In genomic region chr4:6574747-6575502, GRCh38 we compare ENCODE assay signal across 8 cellular contexts. TPM values are rescaled to one million over a fixed set of nuclear protein-coding genes. Genes with fewer than 3 reads are reported as not detected.
DNase-seq lines count a peak whose midpoint lies in the region; ATAC-seq and TF ChIP-seq lines count a peak whose summit lies in the region.

MAN2B2 (plus strand) TSS chr4:6575189; CDS start chr4:6575211, 22 bp downstream.

- CTCF ChIA-PET in T-cell (lab: Charles Lee) = interaction anchor here (0.6 to 0.7 kb wide), 4 partner anchors 90 to 1233 kb away, joined by 3 to 6 read pairs (median 4); no protein-coding TSS in a partner anchor

- H3K27ac Mint-ChIP-seq in T-cell = peak within 1 kb of the TSS; percentile 83 to 89
- H3K27ac Mint-ChIP-seq in type B pancreatic cell = peak within 1 kb of the TSS; percentile 29

- H3K36me3 Mint-ChIP-seq in T-cell (peaks cover 27% of the 10 kb centered on the region), type B pancreatic cell (peaks cover 8% of the 10 kb centered on the region)

- ATAC-seq in T-cell (replicated peaks in 1 of 4) (peak; percentile 95 to 97 (median 96)), heart left ventricle (peak; percentile 87 to 99 (median 96))

- H3K4me1 ChIP-seq in adipocyte (ENCODE audit: control insufficient read depth, insufficient read depth, low read length) = peaks cover 11% of the 10 kb centered on the region
- peaks cover 0 to 22% (median 13%) of the 10 kb centered on the region in 12 donors for H3K4me1 ChIP-seq in heart left ventricle

- TF ChIP-seq CTCF in HFF-Myc (IDR thresholded peaks at IDR 0.05; ENCODE audit: low read depth, low read length, missing control alignments) = no peak
- TF ChIP-seq CTCF in NB4 (IDR thresholded peaks at IDR 0.05; ENCODE audit: low read depth, low read length) = peak; percentile 6
- peak in 2 of 12 donors; percentile 6 to 13 for TF ChIP-seq CTCF in heart left ventricle (IDR thresholded peaks at IDR 0.05)
- TF ChIP-seq CTCF in type B pancreatic cell (conservative IDR thresholded peaks at IDR 0.05) = peak; percentile 52

- POLR2A ChIA-PET in T-cell (lab: Charles Lee) = interaction anchor here (0.6 to 0.7 kb wide), 2 partner anchors 493 to 527 kb away, joined by 3 read pairs; partner anchors contain the start of gene GRPEL1 (in 1 of the 2)

- H3K4me3 ChIP-seq in HFF-Myc (replicated peaks; ENCODE audit: low read depth, low read length) (peak within 1 kb of the TSS; percentile 77), NB4 (ENCODE audit: low read depth, low read length) (peak within 1 kb of the TSS; percentile 83), adipocyte (ENCODE audit: low read length) (peak within 1 kb of the TSS; percentile 93), heart left ventricle (peak within 1 kb of the TSS; percentile 66 to 97 (median 86))

- DNase-seq in HFF-Myc (ENCODE audit: extremely low read depth, low read depth) (no peak), NB4 (ENCODE audit: low read depth) (peak; percentile 89), T-cell (peak; percentile 51 to 84 (median 71)), adipocyte (ENCODE audit: low read depth) (peak; percentile 95), heart left ventricle (peak; percentile 89 to 94 (median 91)), posterior vena cava (ENCODE audit: low spot score) (peak; percentile 95), type B pancreatic cell (ENCODE audit: extremely low spot score, unreplicated experiment) (peak; percentile 92)

- H3K36me3 ChIP-seq in adipocyte (ENCODE audit: control insufficient read depth, insufficient read depth, low read length, severe bottlenecking) = peaks cover 19% of the 10 kb centered on the region
- H3K36me3 ChIP-seq in heart left ventricle = peaks cover 0 to 23% (median 13%) of the 10 kb centered on the region in 9 donors

- H3K9ac ChIP-seq in adipocyte (ENCODE audit: low read length) = peak within 1 kb of the TSS; percentile 91

- H3K4me3 Mint-ChIP-seq in T-cell (peak within 1 kb of the TSS; percentile 85 to 88 (median 87)), type B pancreatic cell (peak within 1 kb of the TSS; percentile 89)

- H3K27me3 Mint-ChIP-seq in T-cell (no peaks in the 10 kb centered on the region), type B pancreatic cell (peaks cover 31% of the 10 kb centered on the region)

- H3K9me3 ChIP-seq in adipocyte (ENCODE audit: control insufficient read depth, low read length) = peaks cover 10% of the 10 kb centered on the region
- H3K9me3 ChIP-seq in heart left ventricle = peaks cover 0 to 6% (median 0%) of the 10 kb centered on the region in 12 donors

- peaks cover 0 to 4% (median 0%) of the 10 kb centered on the region in 3 donors for H3K9me3 Mint-ChIP-seq in T-cell
- peaks cover 4% of the 10 kb centered on the region for H3K9me3 Mint-ChIP-seq in type B pancreatic cell

- H3K27me3 ChIP-seq in adipocyte (replicated peaks; ENCODE audit: control insufficient read depth, insufficient read depth, low read length) (peaks cover 29% of the 10 kb centered on the region), heart left ventricle (no peaks in the 10 kb centered on the region)

- peak within 1 kb of the TSS in 10 of 12 donors; percentile 11 to 81 (median 72) for H3K27ac ChIP-seq in heart left ventricle

- intact Hi-C loops in heart left ventricle (cut with DNase I) (no loop called here), posterior vena cava (cut with DNase I) (no loop called here)

- 0 to 3% (median 1%) methylated on average over 25 to 62 of the region's 62 CpGs for WGBS in heart left ventricle, 4 donors

- H3K4me1 Mint-ChIP-seq in T-cell (peaks cover 9 to 18% (median 11%) of the 10 kb centered on the region in 3 donors), type B pancreatic cell (ENCODE audit: unreplicated experiment) (no peaks in the 10 kb centered on the region)

- TF ChIP-seq POLR2A in GM10847 (IDR thresholded peaks at IDR 0.05; ENCODE audit: extremely low read depth, insufficient read length) = peak; percentile 87
- peak; percentile 79 for TF ChIP-seq POLR2A in NB4 (IDR thresholded peaks at IDR 0.05; ENCODE audit: extremely low read depth, insufficient read length)
- peak in 1 of 2 donors; percentile 75 for TF ChIP-seq POLR2A in heart left ventricle (IDR thresholded peaks at IDR 0.05)

RNA-seq across cellular contexts. Expression of gene MAN2B2, which starts in this region (rescaled TPM):
- total RNA-seq in T-cell (10 to 100 TPM; 27.4 to 54.1 (median 45.8) TPM), heart left ventricle (10 to 100 TPM; 12.9 to 33.6 (median 21.8) TPM), posterior vena cava (10 to 100 TPM; 23.7 to 36.3 TPM), type B pancreatic cell (ENCODE audit: low replicate concordance) (17.4 and 23.4 TPM in 2 replicates)
- polyA plus RNA-seq in heart left ventricle = 10 to 100 TPM in 1 of 2 donors, 1 to 10 TPM in 1; 4.4 to 14.0 TPM
